ENCODE assay signal across 31 cellular contexts in the genomic region with DNA sequence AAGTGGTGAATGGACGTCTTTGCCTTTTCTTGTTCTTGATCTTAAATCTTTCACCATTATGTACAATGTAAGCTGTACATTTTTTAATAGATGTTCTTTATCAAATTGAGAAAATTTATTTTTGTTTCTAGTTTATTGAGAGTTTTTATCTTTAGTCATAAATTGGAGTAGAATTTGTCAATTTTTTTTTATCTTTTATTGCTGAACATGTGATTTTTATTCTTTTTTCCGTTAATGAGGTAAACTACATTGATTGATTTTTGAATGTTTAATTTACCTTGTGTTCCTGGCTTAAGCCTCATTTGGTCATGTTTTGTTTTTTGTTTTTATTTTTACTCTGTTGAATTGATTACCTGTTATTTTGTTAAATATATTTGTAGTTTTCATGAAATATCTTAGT.
"Had no signal": no experiment of that assay in that cellular context is flagged by ENCODE, and none has a peak within 500 bp of the region (broad histone marks: within the 10 kb centered on the region; RNA-seq: fewer than 3 reads in every experiment).

No MANE protein-coding gene starts in this region.

- H3K9me3 ChIP-seq: adrenal gland, body of pancreas, esophagus squamous epithelium had no signal

- H3K27ac ChIP-seq: adrenal gland, body of pancreas, epithelial cell of prostate, esophagus squamous epithelium, VCaP had no signal

- H3K4me1 ChIP-seq: adrenal gland, body of pancreas, esophagus squamous epithelium had no signal

- FAIRE-seq: colon, endothelial cell of umbilical vein had no signal

- ATAC-seq: activated CD8-positive, alpha-beta memory T cell treated with anti-CD3 and anti-CD28 coated beads, Interleukin-2, amount 10 ng/mL, durations not matched to agents 7 days and 5 days; activated naive CD8-positive, alpha-beta T cell treated with anti-CD3 and anti-CD28 coated beads, Interleukin-2, amount 50 U/mL, for 24 hours; body of pancreas; effector memory CD8-positive, alpha-beta T cell; WTC11 had no signal

- H3K36me3 ChIP-seq: adrenal gland had no signal

- DNase-seq: activated CD4-positive, alpha-beta memory T cell treated with anti-CD3 and anti-CD28 coated beads, Interleukin-2, amount 10 ng/mL, durations not matched to agents 7 days and 5 days; activated CD4-positive, alpha-beta T cell treated with anti-CD3 and anti-CD28 coated beads for 1 hour; activated CD4-positive, alpha-beta T cell treated with anti-CD3 and anti-CD28 coated beads for 4 hours; activated CD4-positive, alpha-beta T cell treated with anti-CD3 and anti-CD28 coated beads, Interleukin-2, amount 10 ng/mL, durations not matched to agents 7 days and 5 days; activated CD4-positive, alpha-beta T cell treated with anti-CD3 and anti-CD28 coated beads, Interleukin-2, amount 50 U/mL, for 4 hours; activated CD8-positive, alpha-beta memory T cell treated with anti-CD3 and anti-CD28 coated beads, Interleukin-2, amount 10 ng/mL, durations not matched to agents 7 days and 5 days; activated CD8-positive, alpha-beta memory T cell treated with anti-CD3 and anti-CD28 coated beads, Interleukin-2, amount 50 U/mL, for 4 hours; activated effector memory CD4-positive, alpha-beta T cell treated with anti-CD3 and anti-CD28 coated beads, Interleukin-2, amount 50 U/mL, for 16 hours; activated naive CD4-positive, alpha-beta T cell treated with anti-CD3 and anti-CD28 coated beads for 36 hours; activated naive CD8-positive, alpha-beta T cell treated with anti-CD3 and anti-CD28 coated beads for 36 hours; activated naive CD8-positive, alpha-beta T cell treated with anti-CD3 and anti-CD28 coated beads, Interleukin-2, amount 50 U/mL, for 24 hours; activated T-cell treated with anti-CD3 and anti-CD28 coated beads, Interleukin-2, amount 50 U/mL, for 1 hour; activated T-cell treated with anti-CD3 and anti-CD28 coated beads, Interleukin-2, amount 50 U/mL, for 48 hours; adrenal gland; amygdala; aorta; body of pancreas; caudate nucleus; cortex of kidney; dermis blood vessel endothelial cell; effector CD4-positive, alpha-beta T cell; effector memory CD8-positive, alpha-beta T cell; esophagus squamous epithelium; foreskin melanocyte; head of caudate nucleus; T-helper 2 cell had no signal

- H3K27me3 ChIP-seq: adrenal gland, body of pancreas, esophagus squamous epithelium had no signal

- H3K4me3 ChIP-seq: adrenal gland, body of pancreas, esophagus squamous epithelium had no signal
